12 cellular contexts compared by ENCODE assay signal in genomic region chr2:176669398-176670174, GRCh38.
DNase-seq lines count a peak whose midpoint lies in the region; ATAC-seq and TF ChIP-seq lines count a peak whose summit lies in the region.
"Had no signal": no experiment of that assay in that cellular context is flagged by ENCODE, and none has a peak within 500 bp of the region (broad histone marks: within the 10 kb centered on the region; RNA-seq: fewer than 3 reads in every experiment).

No MANE protein-coding gene starts in this region.

- peak; percentile 43 for DNase-seq in dermis blood vessel endothelial cell
- DNase-seq in tibial artery: no peak
- no peak for DNase-seq in DMS114 treated with DMSO at 0.1 percent for 48 hours (lab: John Stamatoyannopoulos, UW; ENCODE audit: unreplicated experiment)
- DNase-seq in NOMO-1 treated with DMSO at 0.1 percent for 48 hours (lab: John Stamatoyannopoulos, UW; ENCODE audit: unreplicated experiment): no peak
- DNase-seq: activated B cell treated with CpG ODN at 0.5 μM for 24 hours; activated naive CD8-positive, alpha-beta T cell treated with anti-CD3 and anti-CD28 coated beads, Interleukin-2, amount 10 ng/mL, durations not matched to agents 7 days and 5 days; CD4-positive, CD25-positive, alpha-beta regulatory T cell; midbrain; NCI-H2107 had no signal

- ATAC-seq in GM19351 (IDR thresholded peaks at IDR 0.05; ENCODE audit: unreplicated experiment): peak; percentile 49
- peak; percentile 73 for ATAC-seq in HG03066 (IDR thresholded peaks at IDR 0.05; ENCODE audit: low read depth, unreplicated experiment)
- no peak for ATAC-seq in GM18858 (IDR thresholded peaks at IDR 0.05; ENCODE audit: unreplicated experiment)

- H3K36me3 ChIP-seq in tibial artery: no peaks in the 10 kb centered on the region

- peaks cover 0 to 27% (median 12%) of the 10 kb centered on the region in 4 donors for H3K4me1 ChIP-seq in tibial artery

- no peaks in the 10 kb centered on the region for H3K9me3 ChIP-seq in tibial artery

- H3K27ac ChIP-seq in tibial artery: peak overlapping the region; percentile 53 to 54

- no peak for TF ChIP-seq CTCF in tibial artery (IDR thresholded peaks at IDR 0.05)

- no peaks in the 10 kb centered on the region for H3K27me3 ChIP-seq in tibial artery

- intact Hi-C loops in tibial artery (cut with DNase I; ENCODE audit: low total_unique reads): no loop called here

- H3K4me3 ChIP-seq in tibial artery: no peak overlapping the region
